ENCODE assay signal across 19 cellular contexts in the genomic region with DNA sequence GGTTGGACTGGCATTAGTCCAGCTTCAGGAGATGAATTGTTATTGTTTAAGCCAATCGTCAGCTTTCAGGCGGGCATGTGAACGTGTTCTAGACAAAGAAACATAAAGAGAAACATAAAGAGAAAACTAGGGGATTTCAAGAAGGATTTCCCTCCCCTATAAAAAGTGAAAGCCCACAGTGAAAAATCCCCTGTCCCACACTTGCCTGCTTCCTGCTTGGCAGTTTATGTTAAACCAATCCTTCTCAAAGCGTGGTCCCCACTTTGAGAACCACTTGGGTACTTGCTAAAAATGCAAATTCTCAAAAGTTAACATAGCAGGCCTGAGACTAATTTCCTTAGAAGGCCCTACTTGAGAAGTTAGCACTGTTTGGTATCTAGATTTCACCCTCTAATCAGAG.
DNase-seq lines count a peak whose midpoint lies in the region; ATAC-seq and TF ChIP-seq lines count a peak whose summit lies in the region.
"Had no signal": no experiment of that assay in that cellular context is flagged by ENCODE, and none has a peak within 500 bp of the region (broad histone marks: within the 10 kb centered on the region; RNA-seq: fewer than 3 reads in every experiment).

No MANE protein-coding gene starts in this region.

- TF ChIP-seq CTCF in GM10266 (IDR thresholded peaks at IDR 0.05; ENCODE audit: control insufficient read depth, insufficient read depth, low read depth, missing control alignments) = no peak

- H3K27me3 Mint-ChIP-seq in stimulated activated naive CD8-positive, alpha-beta T cell treated with anti-CD3 and anti-CD28 coated beads, Interleukin-15, amount 100 ng/mL, for 72 hours = no peaks in the 10 kb centered on the region
- H3K27me3 Mint-ChIP-seq in T-helper 17 cell = no peaks in the 10 kb centered on the region
- H3K27me3 Mint-ChIP-seq: B cell had no signal

- H3K9me3 ChIP-seq in T-helper 17 cell (ENCODE audit: control insufficient read depth, low read length, poor library complexity, severe bottlenecking) = no peaks in the 10 kb centered on the region

- no peak overlapping the region for H3K4me3 Mint-ChIP-seq in stimulated activated naive CD8-positive, alpha-beta T cell treated with anti-CD3 and anti-CD28 coated beads, Interleukin-15, amount 100 ng/mL, for 72 hours
- H3K4me3 Mint-ChIP-seq in T-helper 17 cell = no peak overlapping the region
- H3K4me3 Mint-ChIP-seq: B cell, HFFc6 had no signal

- no peak overlapping the region for H3K27ac Mint-ChIP-seq in stimulated activated naive CD8-positive, alpha-beta T cell treated with anti-CD3 and anti-CD28 coated beads, Interleukin-15, amount 100 ng/mL, for 72 hours
- H3K27ac Mint-ChIP-seq in T-helper 17 cell = no peak overlapping the region
- H3K27ac Mint-ChIP-seq: B cell, HFFc6 had no signal

- no peaks in the 10 kb centered on the region for H3K9me3 Mint-ChIP-seq in stimulated activated naive CD8-positive, alpha-beta T cell treated with anti-CD3 and anti-CD28 coated beads, Interleukin-15, amount 100 ng/mL, for 72 hours

- H3K36me3 Mint-ChIP-seq in T-helper 17 cell (ENCODE audit: low read depth) = no peaks in the 10 kb centered on the region

- H3K4me1 Mint-ChIP-seq in stimulated activated naive CD8-positive, alpha-beta T cell treated with anti-CD3 and anti-CD28 coated beads, Interleukin-15, amount 100 ng/mL, for 72 hours = no peaks in the 10 kb centered on the region
- H3K4me1 Mint-ChIP-seq in T-helper 17 cell = no peaks in the 10 kb centered on the region
- H3K4me1 Mint-ChIP-seq: B cell had no signal

- peak; percentile 65 for ATAC-seq in GM18868 (IDR thresholded peaks at IDR 0.05; ENCODE audit: unreplicated experiment)
- ATAC-seq in GM21717 (IDR thresholded peaks at IDR 0.05; ENCODE audit: unreplicated experiment) = peak; percentile 52
- ATAC-seq in HG02798 (IDR thresholded peaks at IDR 0.05; ENCODE audit: poor library complexity, unreplicated experiment) = peak; percentile 54
- no peak for ATAC-seq in stimulated activated naive CD8-positive, alpha-beta T cell treated with anti-CD3 and anti-CD28 coated beads, Interleukin-15, amount 100 ng/mL, for 72 hours
- ATAC-seq in T-helper 17 cell = no peak
- no peak for ATAC-seq in GM19324 (IDR thresholded peaks at IDR 0.05; ENCODE audit: low FRiP score, unreplicated experiment)
- ATAC-seq: Right ventricle myocardium inferior had no signal

- DNase-seq in GM10266 (ENCODE audit: extremely low spot score) (peak; percentile 17), T-helper 17 cell (no peak)
- DNase-seq in stimulated activated naive CD8-positive, alpha-beta T cell treated with anti-CD3 and anti-CD28 coated beads, Interleukin-15, amount 100 ng/mL, for 72 hours = no peak
- no peak for DNase-seq in activated effector memory CD4-positive, alpha-beta T cell treated with anti-CD3 and anti-CD28 coated beads, Interleukin-2, amount 50 U/mL, for 16 hours
- DNase-seq: 8988T; COR-L47; DMS153; H7; HFFc6; MV-4-11; NCI-H1694 treated with DMSO at 0.1 percent for 48 hours; NK-92 treated with Interleukin-12 subunit alpha and Interleukin-12 subunit beta, amount 100 ng/mL, for 24 hours; SW 1271 had no signal

Comparison
In these comparisons a context has a peak if more than half of its experiments do, and no peak if none do; other contexts are left out.
1. ATAC-seq: peak in GM18868 (single experiment), GM21717 (single experiment) and HG02798 (single experiment); none in stimulated activated naive CD8-positive, alpha-beta T cell treated with anti-CD3 and anti-CD28 coated beads, Interleukin-15, amount 100 ng/mL, for 72 hours (single experiment), T-helper 17 cell (single experiment) and GM19324 (single experiment).